21 cellular contexts compared by ENCODE assay signal in the genomic region with DNA sequence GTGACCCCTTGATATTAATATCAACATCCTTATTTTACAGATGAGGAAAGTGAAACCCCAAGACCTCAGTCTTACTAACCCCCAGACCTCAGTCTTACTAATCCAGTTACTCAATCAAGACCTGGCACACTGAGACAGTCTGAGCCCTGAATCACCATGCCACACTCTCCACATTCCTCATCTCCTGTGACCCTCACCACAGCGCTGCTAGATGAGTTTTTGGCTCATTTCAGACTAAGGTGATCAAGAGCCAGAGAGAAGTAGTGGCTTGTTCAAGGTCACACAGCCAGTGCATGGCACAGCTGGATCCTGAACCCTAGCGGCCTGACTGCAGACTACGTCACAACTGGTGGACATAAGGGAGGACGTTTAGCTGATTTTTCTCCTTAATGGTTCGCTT.
A peak's percentile ranks its signal among the peaks of the same experiment; 100 is the strongest.
DNase-seq lines count a peak whose midpoint lies in the region; ATAC-seq and TF ChIP-seq lines count a peak whose summit lies in the region.
"Had no signal": no experiment of that assay in that cellular context is flagged by ENCODE, and none has a peak within 500 bp of the region (broad histone marks: within the 10 kb centered on the region; RNA-seq: fewer than 3 reads in every experiment).

No MANE protein-coding gene starts in this region.

- no peaks in the 10 kb centered on the region for H3K36me3 ChIP-seq in PC-9 (ENCODE audit: low read depth)
- H3K36me3 ChIP-seq: neutrophil, upper lobe of right lung had no signal

- H3K4me1 Mint-ChIP-seq in activated T-cell treated with anti-CD3 and anti-CD28 coated beads, Interleukin-2, amount 50 U/mL, for 72 hours (ENCODE audit: low read depth): peaks cover 7% of the 10 kb centered on the region
- H3K4me1 Mint-ChIP-seq: activated naive CD8-positive, alpha-beta T cell treated with anti-CD3 and anti-CD28 coated beads, Interleukin-2, amount 10 ng/mL, durations not matched to agents 7 days and 5 days had no signal

- no peaks in the 10 kb centered on the region for H3F3A ChIP-seq in PC-9 (ENCODE audit: insufficient read depth, low read depth)

- H4K20me1 ChIP-seq in PC-9 (ENCODE audit: insufficient read depth): no peaks in the 10 kb centered on the region

- H3K27me3 Mint-ChIP-seq in activated T-cell treated with anti-CD3 and anti-CD28 coated beads, Interleukin-2, amount 50 U/mL, for 72 hours (ENCODE audit: low read depth): no peaks in the 10 kb centered on the region

- POLR2A ChIA-PET in PC-9 (lab: Charles Lee; ENCODE audit: unreplicated experiment): no interaction called here

- H3K4me3 Mint-ChIP-seq in activated T-cell treated with anti-CD3 and anti-CD28 coated beads, Interleukin-2, amount 50 U/mL, for 72 hours: no peak overlapping the region
- H3K4me3 Mint-ChIP-seq: activated naive CD8-positive, alpha-beta T cell treated with anti-CD3 and anti-CD28 coated beads, Interleukin-2, amount 10 ng/mL, durations not matched to agents 7 days and 5 days; WTC11 had no signal

- no peak overlapping the region for H3K4me2 ChIP-seq in PC-9

- H3K27ac Mint-ChIP-seq in activated T-cell treated with anti-CD3 and anti-CD28 coated beads, Interleukin-2, amount 50 U/mL, for 72 hours: no peak overlapping the region
- H3K27ac Mint-ChIP-seq: activated naive CD8-positive, alpha-beta T cell treated with anti-CD3 and anti-CD28 coated beads, Interleukin-2, amount 10 ng/mL, durations not matched to agents 7 days and 5 days; WTC11 had no signal

- no peaks in the 10 kb centered on the region for H3K9me3 ChIP-seq in PC-9 (ENCODE audit: insufficient read depth, low read depth)
- H3K9me3 ChIP-seq: neutrophil, psoas muscle, upper lobe of right lung had no signal

- H3K27me3 ChIP-seq in PC-9 (ENCODE audit: insufficient read depth, low read depth): no peaks in the 10 kb centered on the region
- H3K27me3 ChIP-seq: neutrophil, upper lobe of right lung had no signal

- H3K79me2 ChIP-seq in PC-9 (ENCODE audit: low read depth): no peaks in the 10 kb centered on the region

- CTCF ChIA-PET in PC-9 (lab: Charles Lee): no interaction called here

- intact Hi-C loops in PC-9 (cut with micrococcal nuclease; ENCODE audit: unreplicated experiment): no loop called here

- H3K9me2 ChIP-seq in PC-9 (ENCODE audit: insufficient read depth): no peaks in the 10 kb centered on the region

- peaks cover 12 to 14% of the 10 kb centered on the region in 2 donors for H3K36me3 Mint-ChIP-seq in activated T-cell treated with anti-CD3 and anti-CD28 coated beads, Interleukin-2, amount 50 U/mL, for 72 hours (ENCODE audit: insufficient read depth in 2 of 2)
- H3K36me3 Mint-ChIP-seq: WTC11 had no signal

- H3K9me3 Mint-ChIP-seq in activated T-cell treated with anti-CD3 and anti-CD28 coated beads, Interleukin-2, amount 50 U/mL, for 72 hours: peaks cover 10 to 13% of the 10 kb centered on the region in 2 donors

- no TSS peak for BruUV-seq in PC-9 (replicated peaks; lab: Mats Ljungman, UMichigan)

- ATAC-seq in activated T-cell treated with anti-CD3 and anti-CD28 coated beads, Interleukin-2, amount 50 U/mL, for 72 hours (replicated peaks in 1 of 2): peak; percentile 98
- no peak for ATAC-seq in GM21515 (IDR thresholded peaks at IDR 0.05; ENCODE audit: unreplicated experiment)
- ATAC-seq: K562, psoas muscle, upper lobe of right lung, WTC11 had no signal

- no peaks in the 10 kb centered on the region for H3K4me1 ChIP-seq in PC-9 (replicated peaks; ENCODE audit: insufficient read depth)
- H3K4me1 ChIP-seq: psoas muscle, upper lobe of right lung had no signal

- H2AFZ ChIP-seq in PC-9: no peak overlapping the region

- H3K4me3 ChIP-seq in retinal pigment epithelial cell (ENCODE audit: low read length) (no peak overlapping the region), PC-9 (no peak overlapping the region)
- H3K4me3 ChIP-seq: K562, psoas muscle, upper lobe of right lung had no signal

- H3K27ac ChIP-seq in PC-9: no peak overlapping the region
- H3K27ac ChIP-seq: neutrophil, psoas muscle, upper lobe of right lung had no signal

- TF ChIP-seq CTCF in retinal pigment epithelial cell (conservative IDR thresholded peaks at IDR 0.05; ENCODE audit: low read depth, low read length) (peak; percentile 4), PC-9 (conservative IDR thresholded peaks at IDR 0.05) (no peak)

- DNase-seq in activated CD8-positive, alpha-beta memory T cell treated with anti-CD3 and anti-CD28 coated beads, Interleukin-2, amount 50 U/mL, for 48 hours: peak; percentile 55
- no peak for DNase-seq in activated CD8-positive, alpha-beta memory T cell treated with anti-CD3 and anti-CD28 coated beads for 24 hours
- DNase-seq in HT1080 (ENCODE audit: low read depth) (peak; percentile 58), retinal pigment epithelial cell (ENCODE audit: low read depth) (peak; percentile 37), PC-9 (no peak)
- peak; percentile 62 to 68 for DNase-seq in activated T-cell treated with anti-CD3 and anti-CD28 coated beads, Interleukin-2, amount 50 U/mL, for 72 hours
- DNase-seq: activated naive CD8-positive, alpha-beta T cell treated with anti-CD3 and anti-CD28 coated beads, Interleukin-2, amount 10 ng/mL, durations not matched to agents 7 days and 5 days; C1 segment of cervical spinal cord; DND-41; effector CD8-positive, alpha-beta T cell; kidney; NCI-H1436 treated with DMSO at 0.1 percent for 48 hours; NCI-H2171; NCI-H524 treated with DMSO at 0.1 percent for 48 hours; psoas muscle; T-helper 9 cell; upper lobe of right lung had no signal

Comparison
In these comparisons a context has a peak if more than half of its experiments do, and no peak if none do; other contexts are left out.
1. DNase-seq: peak in activated CD8-positive, alpha-beta memory T cell treated with anti-CD3 and anti-CD28 coated beads, Interleukin-2, amount 50 U/mL, for 48 hours (single experiment), HT1080 (single experiment), activated T-cell treated with anti-CD3 and anti-CD28 coated beads, Interleukin-2, amount 50 U/mL, for 72 hours (2 of 2) and retinal pigment epithelial cell (single experiment); none in activated CD8-positive, alpha-beta memory T cell treated with anti-CD3 and anti-CD28 coated beads for 24 hours (single experiment) and PC-9 (0 of 2).